In genomic region chr10:102245101-102245931, GRCh38 we compare ENCODE assay signal across 8 cellular contexts. TPM values are rescaled to one million over a fixed set of nuclear protein-coding genes. Genes with fewer than 3 reads are reported as not detected.
DNase-seq lines count a peak whose midpoint lies in the region; ATAC-seq and TF ChIP-seq lines count a peak whose summit lies in the region.

A gene with protein sequence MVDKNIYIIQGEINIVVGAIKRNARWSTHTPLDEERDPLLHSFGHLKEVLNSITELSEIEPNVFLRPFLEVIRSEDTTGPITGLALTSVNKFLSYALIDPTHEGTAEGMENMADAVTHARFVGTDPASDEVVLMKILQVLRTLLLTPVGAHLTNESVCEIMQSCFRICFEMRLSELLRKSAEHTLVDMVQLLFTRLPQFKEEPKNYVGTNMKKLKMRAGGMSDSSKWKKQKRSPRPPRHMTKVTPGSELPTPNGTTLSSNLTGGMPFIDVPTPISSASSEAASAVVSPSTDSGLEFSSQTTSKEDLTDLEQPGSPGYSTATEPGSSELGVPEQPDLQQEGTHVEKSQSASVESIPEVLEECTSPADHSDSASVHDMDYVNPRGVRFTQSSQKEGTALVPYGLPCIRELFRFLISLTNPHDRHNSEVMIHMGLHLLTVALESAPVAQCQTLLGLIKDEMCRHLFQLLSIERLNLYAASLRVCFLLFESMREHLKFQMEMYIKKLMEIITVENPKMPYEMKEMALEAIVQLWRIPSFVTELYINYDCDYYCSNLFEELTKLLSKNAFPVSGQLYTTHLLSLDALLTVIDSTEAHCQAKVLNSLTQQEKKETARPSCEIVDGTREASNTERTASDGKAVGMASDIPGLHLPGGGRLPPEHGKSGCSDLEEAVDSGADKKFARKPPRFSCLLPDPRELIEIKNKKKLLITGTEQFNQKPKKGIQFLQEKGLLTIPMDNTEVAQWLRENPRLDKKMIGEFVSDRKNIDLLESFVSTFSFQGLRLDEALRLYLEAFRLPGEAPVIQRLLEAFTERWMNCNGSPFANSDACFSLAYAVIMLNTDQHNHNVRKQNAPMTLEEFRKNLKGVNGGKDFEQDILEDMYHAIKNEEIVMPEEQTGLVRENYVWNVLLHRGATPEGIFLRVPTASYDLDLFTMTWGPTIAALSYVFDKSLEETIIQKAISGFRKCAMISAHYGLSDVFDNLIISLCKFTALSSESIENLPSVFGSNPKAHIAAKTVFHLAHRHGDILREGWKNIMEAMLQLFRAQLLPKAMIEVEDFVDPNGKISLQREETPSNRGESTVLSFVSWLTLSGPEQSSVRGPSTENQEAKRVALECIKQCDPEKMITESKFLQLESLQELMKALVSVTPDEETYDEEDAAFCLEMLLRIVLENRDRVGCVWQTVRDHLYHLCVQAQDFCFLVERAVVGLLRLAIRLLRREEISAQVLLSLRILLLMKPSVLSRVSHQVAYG (N-terminal part only) (plus strand): TSS chr10:102245532. CDS start chr10:102258939, 13,407 bp downstream.

- intact Hi-C loops in lower lobe of right lung (cut with DNase I) = no loop called here

- peaks cover 18% of the 10 kb centered on the region for H3K27me3 ChIP-seq in CD8-positive, alpha-beta memory T cell (ENCODE audit: insufficient read depth, low read length, poor library complexity, severe bottlenecking)
- peaks cover 6% of the 10 kb centered on the region for H3K27me3 ChIP-seq in lower lobe of right lung (ENCODE audit: low read depth)

- peak; percentile 80 to 96 (median 93) for DNase-seq in CD8-positive, alpha-beta memory T cell
- DNase-seq in HS-5 (ENCODE audit: low read depth) (peak; percentile 99), lower lobe of right lung (peak; percentile 93)
- peak; percentile 91 for DNase-seq in NK-92 treated with Interleukin-12 subunit alpha and Interleukin-12 subunit beta, amount 100 ng/mL, for 24 hours (lab: John Stamatoyannopoulos, UW)
- DNase-seq in activated CD8-positive, alpha-beta memory T cell treated with anti-CD3 and anti-CD28 coated beads for 24 hours = peak; percentile 92
- peak; percentile 85 for DNase-seq in effector CD4-positive, alpha-beta T cell
- DNase-seq in stimulated activated CD4-positive, alpha-beta T cell treated with anti-CD3 and anti-CD28 coated beads, TNF-alpha, amount 100 ng/mL, for 24 hours (ENCODE audit: low read depth in 3 of 3) = peak; percentile 72 to 85 (median 82)

- CTCF ChIA-PET in CD8-positive, alpha-beta memory T cell (lab: Charles Lee) = interaction anchor here (0.6 to 4.5 kb wide), 5 partner anchors 13 to 258 kb away, joined by 3 to 50 read pairs (median 3); no protein-coding TSS in a partner anchor

- H3K36me3 Mint-ChIP-seq in CD8-positive, alpha-beta memory T cell = peaks cover 0 to 22% (median 2%) of the 10 kb centered on the region in 3 donors

- peak within 1 kb of the TSS; percentile 87 to 99 (median 98) for H3K4me3 Mint-ChIP-seq in CD8-positive, alpha-beta memory T cell

- H3K27me3 Mint-ChIP-seq in CD8-positive, alpha-beta memory T cell = peaks cover 12 to 20% of the 10 kb centered on the region in 2 donors

- H3K27ac Mint-ChIP-seq in CD8-positive, alpha-beta memory T cell = peak within 1 kb of the TSS; percentile 84 to 100 (median 97)

- POLR2A ChIA-PET in CD8-positive, alpha-beta memory T cell (lab: Charles Lee) = interaction anchor here (0.5 to 2.6 kb wide), 5 partner anchors 14 to 1666 kb away, joined by 3 to 13 read pairs (median 4); partner anchors contain the start of genes ACTR1A and CUEDC2

- no peaks in the 10 kb centered on the region for H3K36me3 ChIP-seq in CD8-positive, alpha-beta memory T cell (ENCODE audit: insufficient read depth, low read length)
- no peaks in the 10 kb centered on the region for H3K36me3 ChIP-seq in lower lobe of right lung

- H3K4me1 ChIP-seq in CD8-positive, alpha-beta memory T cell (ENCODE audit: insufficient read depth, low read length) = peaks cover 55% of the 10 kb centered on the region
- H3K4me1 ChIP-seq in lower lobe of right lung = peaks cover 67% of the 10 kb centered on the region

- no peak for TF ChIP-seq CTCF in lower lobe of right lung (IDR thresholded peaks at IDR 0.05)

- H3K9me3 Mint-ChIP-seq in CD8-positive, alpha-beta memory T cell = no peaks in the 10 kb centered on the region

- H3K4me1 Mint-ChIP-seq in CD8-positive, alpha-beta memory T cell = peaks cover 57 to 69% (median 69%) of the 10 kb centered on the region in 3 donors

- no peaks in the 10 kb centered on the region for H3K9me3 ChIP-seq in CD8-positive, alpha-beta memory T cell (ENCODE audit: low read length)
- no peaks in the 10 kb centered on the region for H3K9me3 ChIP-seq in lower lobe of right lung

- H3K4me3 ChIP-seq in CD8-positive, alpha-beta memory T cell (ENCODE audit: low read length) = peak within 1 kb of the TSS; percentile 97
- H3K4me3 ChIP-seq in lower lobe of right lung = peak within 1 kb of the TSS; percentile 85

- H3K27ac ChIP-seq in CD8-positive, alpha-beta memory T cell (ENCODE audit: low read depth, low read length) = peak within 1 kb of the TSS; percentile 92
- peak within 1 kb of the TSS; percentile 86 for H3K27ac ChIP-seq in lower lobe of right lung

- peak; percentile 85 for ATAC-seq in GM19468 (IDR thresholded peaks at IDR 0.05; ENCODE audit: extremely low read depth, unreplicated experiment)
- peak; percentile 94 to 96 for ATAC-seq in lower lobe of right lung

RNA-seq across cellular contexts. Expression of the gene that starts here (rescaled TPM):
- 10 to 100 TPM; 38.7 to 39.2 TPM for total RNA-seq in CD8-positive, alpha-beta memory T cell
- polyA plus RNA-seq in CD8-positive, alpha-beta memory T cell = 21.6 TPM
- total RNA-seq in lower lobe of right lung = 40.3 TPM

Comparison
In these comparisons a context has a peak if more than half of its experiments do, and no peak if none do; other contexts are left out.
1. Peak in every context shown above with its lines: DNase-seq, ATAC-seq, H3K4me3 ChIP-seq and H3K27ac ChIP-seq.